ENCODE assay signal across 18 cellular contexts in the genomic region with DNA sequence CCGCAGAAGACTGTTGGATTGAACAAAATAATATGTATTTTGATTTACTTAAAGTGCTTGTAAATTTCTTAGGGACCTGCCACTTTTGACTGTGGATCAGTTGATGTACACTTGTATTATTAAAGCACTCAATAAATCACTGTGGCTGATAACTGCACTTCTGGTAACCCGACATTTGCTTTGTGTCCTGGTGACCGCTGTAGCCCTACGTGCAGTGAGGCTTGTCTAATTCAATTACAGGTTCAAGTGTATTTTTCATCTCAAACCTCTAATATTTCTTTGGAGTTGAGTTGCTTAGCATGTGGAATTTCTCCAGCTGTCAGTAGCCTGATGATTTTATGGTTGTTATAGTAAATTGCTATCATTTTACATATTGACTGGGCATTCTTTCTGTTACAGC.
"Had no signal": no experiment of that assay in that cellular context is flagged by ENCODE, and none has a peak within 500 bp of the region (broad histone marks: within the 10 kb centered on the region; RNA-seq: fewer than 3 reads in every experiment).

No MANE protein-coding gene starts in this region.

- FAIRE-seq: endometrium had no signal

- H3K36me3 ChIP-seq: breast epithelium, sigmoid colon, upper lobe of left lung had no signal

- H3K27me3 ChIP-seq: breast epithelium, dorsolateral prefrontal cortex, sigmoid colon, upper lobe of left lung had no signal

- H3K27me3 Mint-ChIP-seq: activated naive CD8-positive, alpha-beta T cell treated with anti-CD3 and anti-CD28 coated beads, Interleukin-2, amount 10 ng/mL, durations not matched to agents 7 days and 5 days; stimulated activated naive CD8-positive, alpha-beta T cell treated with anti-CD3 and anti-CD28 coated beads, Interleukin-15, Interleukin-2, amounts not matched to agents 100 ng/mL and 50 ng/mL, for 24 hours had no signal

- H3K27ac ChIP-seq: breast epithelium, psoas muscle, sigmoid colon, upper lobe of left lung had no signal

- ATAC-seq: activated T-cell treated with anti-CD3 and anti-CD28 coated beads, Interleukin-2, amount 50 U/mL, for 72 hours; esophagus mucosa; natural killer cell treated with Interleukin-12 subunit alpha and Interleukin-12 subunit beta and Interleukin-15 and Interleukin-18, amount 100 ng/mL, for 72 hours; psoas muscle had no signal

- H3K9me3 ChIP-seq: breast epithelium, psoas muscle, sigmoid colon, upper lobe of left lung had no signal

- H3K27ac Mint-ChIP-seq: activated CD4-positive, alpha-beta memory T cell treated with anti-CD3 and anti-CD28 coated beads for 36 hours; activated naive CD8-positive, alpha-beta T cell treated with anti-CD3 and anti-CD28 coated beads, Interleukin-2, amount 10 ng/mL, durations not matched to agents 7 days and 5 days; activated T-cell treated with anti-CD3 and anti-CD28 coated beads, Interleukin-2, amount 50 U/mL, for 72 hours; natural killer cell treated with Interleukin-12 subunit alpha and Interleukin-12 subunit beta and Interleukin-15 and Interleukin-18, amount 100 ng/mL, for 72 hours; stimulated activated naive CD8-positive, alpha-beta T cell treated with anti-CD3 and anti-CD28 coated beads, Interleukin-15, Interleukin-2, amounts not matched to agents 100 ng/mL and 50 ng/mL, for 24 hours had no signal

- H3K4me3 ChIP-seq: breast epithelium, psoas muscle, sigmoid colon, upper lobe of left lung had no signal

- DNase-seq: activated CD4-positive, alpha-beta memory T cell treated with anti-CD3 and anti-CD28 coated beads for 36 hours; activated CD4-positive, alpha-beta T cell treated with anti-CD3 and anti-CD28 coated beads for 1 hour; activated gamma-delta T cell treated with Interleukin-2 at 50 U/mL for 16 hours; activated naive CD8-positive, alpha-beta T cell treated with anti-CD3 and anti-CD28 coated beads, Interleukin-2, amount 10 ng/mL, durations not matched to agents 7 days and 5 days; activated T-cell treated with anti-CD3 and anti-CD28 coated beads, Interleukin-2, amount 50 U/mL, for 72 hours; anterior cingulate cortex; dorsolateral prefrontal cortex; psoas muscle; sigmoid colon; stimulated activated CD4-positive, alpha-beta T cell treated with anti-CD3 and anti-CD28 coated beads, Interleukin-12 subunit alpha, Interleukin-12 subunit beta, amount 100 ng/mL, for 4 hours; stimulated activated CD4-positive, alpha-beta T cell treated with anti-CD3 and anti-CD28 coated beads, Interleukin-2, amount 100 ng/mL, for 48 hours; T-helper 9 cell had no signal

- H3K4me1 ChIP-seq: breast epithelium, sigmoid colon, upper lobe of left lung had no signal

- H3K36me3 Mint-ChIP-seq: activated CD4-positive, alpha-beta memory T cell treated with anti-CD3 and anti-CD28 coated beads for 36 hours; natural killer cell treated with Interleukin-12 subunit alpha and Interleukin-12 subunit beta and Interleukin-15 and Interleukin-18, amount 100 ng/mL, for 72 hours had no signal

- H3K4me3 Mint-ChIP-seq: activated CD4-positive, alpha-beta memory T cell treated with anti-CD3 and anti-CD28 coated beads for 36 hours; activated naive CD8-positive, alpha-beta T cell treated with anti-CD3 and anti-CD28 coated beads, Interleukin-2, amount 10 ng/mL, durations not matched to agents 7 days and 5 days; activated T-cell treated with anti-CD3 and anti-CD28 coated beads, Interleukin-2, amount 50 U/mL, for 72 hours; natural killer cell treated with Interleukin-12 subunit alpha and Interleukin-12 subunit beta and Interleukin-15 and Interleukin-18, amount 100 ng/mL, for 72 hours; stimulated activated naive CD8-positive, alpha-beta T cell treated with anti-CD3 and anti-CD28 coated beads, Interleukin-15, Interleukin-2, amounts not matched to agents 100 ng/mL and 50 ng/mL, for 24 hours had no signal

- H3K9me3 Mint-ChIP-seq: activated CD4-positive, alpha-beta memory T cell treated with anti-CD3 and anti-CD28 coated beads for 36 hours; activated naive CD8-positive, alpha-beta T cell treated with anti-CD3 and anti-CD28 coated beads, Interleukin-2, amount 10 ng/mL, durations not matched to agents 7 days and 5 days; activated T-cell treated with anti-CD3 and anti-CD28 coated beads, Interleukin-2, amount 50 U/mL, for 72 hours; natural killer cell treated with Interleukin-12 subunit alpha and Interleukin-12 subunit beta and Interleukin-15 and Interleukin-18, amount 100 ng/mL, for 72 hours; stimulated activated naive CD8-positive, alpha-beta T cell treated with anti-CD3 and anti-CD28 coated beads, Interleukin-15, Interleukin-2, amounts not matched to agents 100 ng/mL and 50 ng/mL, for 24 hours had no signal
